ENCODE assay signal across 8 cellular contexts in the genomic region with DNA sequence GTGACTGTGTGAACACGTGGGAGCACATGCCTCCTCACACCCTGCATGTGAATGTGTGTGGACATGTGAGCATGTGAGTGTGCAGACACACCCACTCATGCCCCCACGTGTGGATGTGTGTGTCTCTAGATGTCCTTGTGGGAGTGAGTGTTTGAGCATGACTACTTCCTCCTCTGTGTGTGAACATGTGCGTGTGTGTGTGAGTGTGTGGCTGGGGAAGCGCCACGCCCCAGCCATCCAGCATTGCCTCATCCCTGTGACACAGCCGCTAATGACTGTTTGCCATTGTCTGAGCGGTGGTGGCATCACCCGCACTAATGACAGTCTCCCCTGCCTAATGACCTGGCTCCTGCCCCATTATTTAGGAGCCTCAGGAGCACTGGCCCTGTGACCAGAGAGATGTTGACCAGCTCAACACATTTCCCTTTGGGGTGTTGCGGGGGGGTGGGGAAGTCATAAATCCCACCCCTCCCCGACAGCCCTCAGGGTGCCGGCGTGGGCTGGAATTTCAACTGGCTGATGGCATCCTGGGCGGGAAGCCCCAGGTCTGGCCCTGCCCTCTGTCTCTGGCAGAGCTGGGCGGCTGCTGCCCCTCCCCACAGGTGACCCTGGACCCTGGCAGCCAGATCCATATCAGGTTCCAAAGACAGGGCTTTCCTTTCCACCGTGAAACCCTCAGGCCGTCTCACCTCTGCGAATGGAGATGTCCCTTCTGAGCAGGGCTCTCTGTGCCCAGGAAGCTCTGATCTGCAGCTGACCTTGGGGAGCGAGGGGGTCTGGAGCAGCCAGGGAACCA. TPM values are rescaled to one million over a fixed set of nuclear protein-coding genes. Genes with fewer than 3 reads are reported as not detected.
A peak's percentile ranks its signal among the peaks of the same experiment; 100 is the strongest.
DNase-seq lines count a peak whose midpoint lies in the region; ATAC-seq and TF ChIP-seq lines count a peak whose summit lies in the region.

No MANE protein-coding gene starts in this region.

- POLR2A ChIA-PET in AG04450 (lab: Yijun Ruan, JAX) (interaction anchor here (0.6 to 2.5 kb wide), 3 partner anchors 11 to 21 kb away, joined by 4 to 10 read pairs (median 5); a partner anchor contains a TSS), HEK293 (lab: Yijun Ruan, JAX) (interaction anchor here (0.5 to 1.3 kb wide), 3 partner anchors 11 to 933 kb away, joined by 3 to 8 read pairs (median 4); a partner anchor contains a TSS)

- H3K9me3 ChIP-seq in AG04450 (ENCODE audit: control insufficient read depth, insufficient read depth, low read length) (no peaks in the 10 kb centered on the region), HEK293 (ENCODE audit: control insufficient read depth, insufficient read depth, low read depth, low read length) (no peaks in the 10 kb centered on the region)

- intact Hi-C loops in natural killer cell (cut with micrococcal nuclease): no loop called here

- H3K4me1 ChIP-seq in HEK293 (ENCODE audit: control insufficient read depth, insufficient read depth, low read length): peaks cover 8% of the 10 kb centered on the region; the same call in 1 of the 2 replicates

- DNase-seq in AG04450 (ENCODE audit: low read depth, low spot score): no peak
- DNase-seq in RPMI7951 (ENCODE audit: low read depth): peak; percentile 83
- peak; percentile 20 for DNase-seq in epidermal melanocyte (ENCODE audit: insufficient read length, low spot score)
- DNase-seq in natural killer cell: no peak
- DNase-seq in T1000 (lab: John Stamatoyannopoulos, UW): no peak

- no peak overlapping the region for H3K27ac Mint-ChIP-seq in natural killer cell

- H3K27me3 ChIP-seq in AG04450 (ENCODE audit: control insufficient read depth, insufficient read depth, low read length): no peaks in the 10 kb centered on the region

- H3K27me3 Mint-ChIP-seq in natural killer cell (ENCODE audit: low read depth in 2 of 2): peaks cover 11 to 16% of the 10 kb centered on the region in 2 donors

- no peak overlapping the region for H3K4me3 Mint-ChIP-seq in natural killer cell

- CTCF ChIA-PET in AG04450 (lab: Charles Lee) (interaction anchor here (0.6 kb wide), 2 partner anchors 9 to 18 kb away, joined by 3 to 4 read pairs; no protein-coding TSS in a partner anchor), HEK293 (lab: Yijun Ruan, JAX) (interaction anchor here (0.6 to 1.7 kb wide), 6 partner anchors 10 to 613 kb away, joined by 3 to 8 read pairs (median 4); no protein-coding TSS in a partner anchor)

- ATAC-seq in natural killer cell (peak; percentile 55 to 68 (median 64)), GM21825 (IDR thresholded peaks at IDR 0.05; ENCODE audit: unreplicated experiment) (no peak), GM21447 (IDR thresholded peaks at IDR 0.05; ENCODE audit: unreplicated experiment) (no peak)

- no peaks in the 10 kb centered on the region for H3K36me3 ChIP-seq in HEK293 (ENCODE audit: control insufficient read depth in 2 of 2, insufficient read depth in 1 of 2, low read length in 2 of 2)

- H3K9me3 Mint-ChIP-seq in natural killer cell: no peaks in the 10 kb centered on the region

- H3K27ac ChIP-seq in AG04450 (ENCODE audit: low read depth, low read length): peak overlapping the region; percentile 31
- no peak overlapping the region; the same call in 1 of the 2 replicates for H3K27ac ChIP-seq in HEK293 (ENCODE audit: extremely low read depth, low read depth, low read length)

- no peaks in the 10 kb centered on the region for H3K36me3 Mint-ChIP-seq in natural killer cell

- no peak overlapping the region for H3K4me3 ChIP-seq in AG04450 (ENCODE audit: low read depth, low read length)
- H3K4me3 ChIP-seq in HEK293 (ENCODE audit: low read depth, low read length): no peak overlapping the region

- H3K4me1 Mint-ChIP-seq in natural killer cell: peaks cover 0 to 6% of the 10 kb centered on the region in 2 donors

- TF ChIP-seq CTCF in AG04450 (IDR thresholded peaks at IDR 0.05; ENCODE audit: low read depth, low read length) (no peak), HEK293 (tag by site-specific recombination; IDR thresholded peaks at IDR 0.05) (no peak), natural killer cell (IDR thresholded peaks at IDR 0.05) (no peak)

TF ChIP-seq in HEK293, 187 proteins besides CTCF, POLR2A, EP300 and RAD21 (continues in another document):
- TF ChIP-seq ZBTB1 (tag by site-specific recombination; IDR thresholded peaks at IDR 0.05) (no peak), RBAK (tag by site-specific recombination; IDR thresholded peaks at IDR 0.05) (no peak; the same call in 1 of the 2 replicates), BCL11A (tag by site-specific recombination; IDR thresholded peaks at IDR 0.05; ENCODE audit: low read depth) (peak; percentile 51), ZBTB17 (tag by site-specific recombination; IDR thresholded peaks at IDR 0.05) (no peak), ZNF521 (tag by site-specific recombination; IDR thresholded peaks at IDR 0.05) (no peak), YY1 (tag by site-specific recombination; IDR thresholded peaks at IDR 0.05) (no peak), ZNF830 (tag by site-specific recombination; IDR thresholded peaks at IDR 0.05; ENCODE audit: low read depth) (no peak), ZNF394 (tag by site-specific recombination; IDR thresholded peaks at IDR 0.05; ENCODE audit: borderline replicate concordance) (no peak)
- TF ChIP-seq, protein P1, sequence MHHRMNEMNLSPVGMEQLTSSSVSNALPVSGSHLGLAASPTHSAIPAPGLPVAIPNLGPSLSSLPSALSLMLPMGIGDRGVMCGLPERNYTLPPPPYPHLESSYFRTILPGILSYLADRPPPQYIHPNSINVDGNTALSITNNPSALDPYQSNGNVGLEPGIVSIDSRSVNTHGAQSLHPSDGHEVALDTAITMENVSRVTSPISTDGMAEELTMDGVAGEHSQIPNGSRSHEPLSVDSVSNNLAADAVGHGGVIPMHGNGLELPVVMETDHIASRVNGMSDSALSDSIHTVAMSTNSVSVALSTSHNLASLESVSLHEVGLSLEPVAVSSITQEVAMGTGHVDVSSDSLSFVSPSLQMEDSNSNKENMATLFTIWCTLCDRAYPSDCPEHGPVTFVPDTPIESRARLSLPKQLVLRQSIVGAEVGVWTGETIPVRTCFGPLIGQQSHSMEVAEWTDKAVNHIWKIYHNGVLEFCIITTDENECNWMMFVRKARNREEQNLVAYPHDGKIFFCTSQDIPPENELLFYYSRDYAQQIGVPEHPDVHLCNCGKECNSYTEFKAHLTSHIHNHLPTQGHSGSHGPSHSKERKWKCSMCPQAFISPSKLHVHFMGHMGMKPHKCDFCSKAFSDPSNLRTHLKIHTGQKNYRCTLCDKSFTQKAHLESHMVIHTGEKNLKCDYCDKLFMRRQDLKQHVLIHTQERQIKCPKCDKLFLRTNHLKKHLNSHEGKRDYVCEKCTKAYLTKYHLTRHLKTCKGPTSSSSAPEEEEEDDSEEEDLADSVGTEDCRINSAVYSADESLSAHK (tag by site-specific recombination; IDR thresholded peaks at IDR 0.05): no peak
- TF ChIP-seq, protein P2, sequence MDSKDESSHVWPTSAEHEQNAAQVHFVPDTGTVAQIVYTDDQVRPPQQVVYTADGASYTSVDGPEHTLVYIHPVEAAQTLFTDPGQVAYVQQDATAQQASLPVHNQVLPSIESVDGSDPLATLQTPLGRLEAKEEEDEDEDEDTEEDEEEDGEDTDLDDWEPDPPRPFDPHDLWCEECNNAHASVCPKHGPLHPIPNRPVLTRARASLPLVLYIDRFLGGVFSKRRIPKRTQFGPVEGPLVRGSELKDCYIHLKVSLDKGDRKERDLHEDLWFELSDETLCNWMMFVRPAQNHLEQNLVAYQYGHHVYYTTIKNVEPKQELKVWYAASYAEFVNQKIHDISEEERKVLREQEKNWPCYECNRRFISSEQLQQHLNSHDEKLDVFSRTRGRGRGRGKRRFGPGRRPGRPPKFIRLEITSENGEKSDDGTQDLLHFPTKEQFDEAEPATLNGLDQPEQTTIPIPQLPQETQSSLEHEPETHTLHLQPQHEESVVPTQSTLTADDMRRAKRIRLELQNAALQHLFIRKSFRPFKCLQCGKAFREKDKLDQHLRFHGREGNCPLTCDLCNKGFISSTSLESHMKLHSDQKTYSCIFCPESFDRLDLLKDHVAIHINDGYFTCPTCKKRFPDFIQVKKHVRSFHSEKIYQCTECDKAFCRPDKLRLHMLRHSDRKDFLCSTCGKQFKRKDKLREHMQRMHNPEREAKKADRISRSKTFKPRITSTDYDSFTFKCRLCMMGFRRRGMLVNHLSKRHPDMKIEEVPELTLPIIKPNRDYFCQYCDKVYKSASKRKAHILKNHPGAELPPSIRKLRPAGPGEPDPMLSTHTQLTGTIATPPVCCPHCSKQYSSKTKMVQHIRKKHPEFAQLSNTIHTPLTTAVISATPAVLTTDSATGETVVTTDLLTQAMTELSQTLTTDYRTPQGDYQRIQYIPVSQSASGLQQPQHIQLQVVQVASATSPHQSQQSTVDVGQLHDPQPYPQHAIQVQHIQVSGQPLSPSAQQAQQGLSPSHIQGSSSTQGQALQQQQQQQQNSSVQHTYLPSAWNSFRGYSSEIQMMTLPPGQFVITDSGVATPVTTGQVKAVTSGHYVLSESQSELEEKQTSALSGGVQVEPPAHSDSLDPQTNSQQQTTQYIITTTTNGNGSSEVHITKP (tag by site-specific recombination; IDR thresholded peaks at IDR 0.05): peak; percentile 62
- TF ChIP-seq, protein P3, sequence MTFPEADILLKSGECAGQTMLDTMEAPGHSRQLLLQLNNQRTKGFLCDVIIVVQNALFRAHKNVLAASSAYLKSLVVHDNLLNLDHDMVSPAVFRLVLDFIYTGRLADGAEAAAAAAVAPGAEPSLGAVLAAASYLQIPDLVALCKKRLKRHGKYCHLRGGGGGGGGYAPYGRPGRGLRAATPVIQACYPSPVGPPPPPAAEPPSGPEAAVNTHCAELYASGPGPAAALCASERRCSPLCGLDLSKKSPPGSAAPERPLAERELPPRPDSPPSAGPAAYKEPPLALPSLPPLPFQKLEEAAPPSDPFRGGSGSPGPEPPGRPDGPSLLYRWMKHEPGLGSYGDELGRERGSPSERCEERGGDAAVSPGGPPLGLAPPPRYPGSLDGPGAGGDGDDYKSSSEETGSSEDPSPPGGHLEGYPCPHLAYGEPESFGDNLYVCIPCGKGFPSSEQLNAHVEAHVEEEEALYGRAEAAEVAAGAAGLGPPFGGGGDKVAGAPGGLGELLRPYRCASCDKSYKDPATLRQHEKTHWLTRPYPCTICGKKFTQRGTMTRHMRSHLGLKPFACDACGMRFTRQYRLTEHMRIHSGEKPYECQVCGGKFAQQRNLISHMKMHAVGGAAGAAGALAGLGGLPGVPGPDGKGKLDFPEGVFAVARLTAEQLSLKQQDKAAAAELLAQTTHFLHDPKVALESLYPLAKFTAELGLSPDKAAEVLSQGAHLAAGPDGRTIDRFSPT (tag by site-specific recombination; IDR thresholded peaks at IDR 0.05): peak; percentile 60; the same call in 1 of the 2 replicates

RNA-seq across cellular contexts. Expression of a gene that starts 11.5 kb away (rescaled TPM):
- polyA plus RNA-seq in AG04450 (2011; rRNA removed): 2.1 and 2.3 TPM in 2 replicates
- 2.2 and 2.3 TPM in 2 replicates for polyA minus RNA-seq in AG04450 (2011; rRNA and poly(A)+ RNA removed)
- 1.3 and 2.1 TPM in 2 replicates for total RNA-seq in RPMI7951 (2014; rRNA removed; shearing (Covaris generic))
- total RNA-seq in natural killer cell: not detected

RNA-seq across cellular contexts. Expression of a gene that starts 29.7 kb away (rescaled TPM):
- 1.0 and 4.6 TPM in 2 replicates for polyA plus RNA-seq in AG04450 (2011; rRNA removed)
- polyA minus RNA-seq in AG04450 (2011; rRNA and poly(A)+ RNA removed): 0.60 and 1.1 TPM in 2 replicates
- 0.68 and 2.3 TPM in 2 replicates for total RNA-seq in RPMI7951 (2014; rRNA removed; shearing (Covaris generic))
- total RNA-seq in natural killer cell: under 1 TPM in 1 of 3 donors, not detected in 2; 0.54 TPM

Comparison
In these comparisons a context has a peak if more than half of its experiments do, and no peak if none do; other contexts are left out.
1. DNase-seq: peak in RPMI7951 (single experiment) and epidermal melanocyte (single experiment); none in AG04450 (single experiment), natural killer cell (single experiment) and T1000 (single experiment).
2. ATAC-seq: peak in natural killer cell (3 of 3); none in GM21825 (single experiment) and GM21447 (single experiment).